In genomic region chr15:59555696-59556095, GRCh38 we compare ENCODE assay signal across 1 cellular context.
TF ChIP-seq lines count a peak whose summit lies in the region.

No MANE protein-coding gene starts in this region.

TF ChIP-seq in IMR-90, 13 proteins besides CTCF, POLR2A, EP300 and RAD21:
- no peak for TF ChIP-seq MAFK (IDR thresholded peaks at IDR 0.05; ENCODE audit: low read depth, low read length)
- TF ChIP-seq BHLHE40 (IDR thresholded peaks at IDR 0.05; ENCODE audit: low read depth, low read length) = no peak
- no peak for TF ChIP-seq RFX5 (IDR thresholded peaks at IDR 0.05; ENCODE audit: low read depth, low read length)
- TF ChIP-seq SMC3 (IDR thresholded peaks at IDR 0.05; ENCODE audit: low read depth, low read length) = no peak
- no peak for TF ChIP-seq USF2 (IDR thresholded peaks at IDR 0.05; ENCODE audit: low read depth, low read length)
- no peak for TF ChIP-seq MAZ (IDR thresholded peaks at IDR 0.05; ENCODE audit: borderline replicate concordance, low read depth, low read length)
- no peak for TF ChIP-seq RCOR1 (IDR thresholded peaks at IDR 0.05; ENCODE audit: insufficient replicate concordance, low read length)
- no peak for TF ChIP-seq MXI1 (IDR thresholded peaks at IDR 0.05; ENCODE audit: borderline replicate concordance, low read depth, low read length)
- TF ChIP-seq CHD1 (IDR thresholded peaks at IDR 0.05; ENCODE audit: low read depth, low read length) = no peak
